In genomic region chr17:81019563-81020442, GRCh38 we compare ENCODE assay signal across 17 cellular contexts. TPM values are rescaled to one million over a fixed set of nuclear protein-coding genes. Genes with fewer than 3 reads are reported as not detected.
A peak's percentile ranks its signal among the peaks of the same experiment; 100 is the strongest.
DNase-seq lines count a peak whose midpoint lies in the region; ATAC-seq and TF ChIP-seq lines count a peak whose summit lies in the region.
"Had no signal": no experiment of that assay in that cellular context is flagged by ENCODE, and none has a peak within 500 bp of the region (broad histone marks: within the 10 kb centered on the region; RNA-seq: fewer than 3 reads in every experiment).

No MANE protein-coding gene starts in this region.

- no peaks in the 10 kb centered on the region for H3K9me3 ChIP-seq in CD8-positive, alpha-beta T cell (ENCODE audit: low read length)
- H3K9me3 ChIP-seq in iPS-15b (ENCODE audit: control insufficient read depth, insufficient read depth, low read length): no peaks in the 10 kb centered on the region
- H3K9me3 ChIP-seq: BE2C, breast epithelium, suprapubic skin had no signal

- H3K27me3 ChIP-seq in CD8-positive, alpha-beta T cell (ENCODE audit: insufficient read depth, low read length): no peaks in the 10 kb centered on the region
- H3K27me3 ChIP-seq in iPS-15b (ENCODE audit: control insufficient read depth, insufficient read depth, low read length) (no peaks in the 10 kb centered on the region), rectal smooth muscle tissue (ENCODE audit: control insufficient read depth, insufficient read depth, low read length) (no peaks in the 10 kb centered on the region)
- H3K27me3 ChIP-seq: BE2C, suprapubic skin had no signal

- H3K4me1 ChIP-seq in CD8-positive, alpha-beta T cell (ENCODE audit: insufficient read depth, low read length): peaks cover 33% of the 10 kb centered on the region
- H3K4me1 ChIP-seq in iPS-15b (ENCODE audit: control insufficient read depth, insufficient read depth, low read length) (no peaks in the 10 kb centered on the region), rectal smooth muscle tissue (ENCODE audit: control insufficient read depth, insufficient read depth, low read length) (peaks cover 13% of the 10 kb centered on the region)
- H3K4me1 ChIP-seq: BE2C had no signal

- POLR2A ChIA-PET in CD8-positive, alpha-beta T cell (lab: Charles Lee): no interaction called here
- POLR2A ChIA-PET in T-cell (lab: Charles Lee): interaction anchor here in 1 of 2 donors (0.6 kb wide), 1 partner anchor 9 kb away, joined by 6 read pairs; no protein-coding TSS in a partner anchor

- no peak for ATAC-seq in CD8-positive, alpha-beta T cell
- ATAC-seq in T-cell (replicated peaks in 1 of 4): no peak
- no peak for ATAC-seq in HG03108 (IDR thresholded peaks at IDR 0.05; ENCODE audit: unreplicated experiment)
- ATAC-seq: left lobe of liver had no signal

- no peak for TF ChIP-seq CTCF in CD8-positive, alpha-beta T cell (IDR thresholded peaks at IDR 0.05)

- H3K36me3 Mint-ChIP-seq in CD8-positive, alpha-beta T cell: peaks cover 3% of the 10 kb centered on the region
- no peaks in the 10 kb centered on the region for H3K36me3 Mint-ChIP-seq in T-cell
- H3K36me3 Mint-ChIP-seq: WTC11 had no signal

- peak overlapping the region; percentile 12 for H3K9ac ChIP-seq in iPS-15b (ENCODE audit: low read depth, low read length)
- H3K9ac ChIP-seq in rectal smooth muscle tissue (ENCODE audit: low read length): no peak overlapping the region

- peak overlapping the region; percentile 26 for H3K4me3 Mint-ChIP-seq in CD8-positive, alpha-beta T cell
- H3K4me3 Mint-ChIP-seq in T-cell: peak overlapping the region in 2 of 3 donors; percentile 13 to 37
- H3K4me3 Mint-ChIP-seq: WTC11 had no signal

- no peak overlapping the region for H3K4me3 ChIP-seq in CD8-positive, alpha-beta T cell (ENCODE audit: low read depth, low read length)
- H3K4me3 ChIP-seq in iPS-15b (ENCODE audit: low read depth, low read length) (no peak overlapping the region), rectal smooth muscle tissue (ENCODE audit: low read length) (no peak overlapping the region)
- H3K4me3 ChIP-seq: suprapubic skin had no signal

- H3K27ac ChIP-seq in CD8-positive, alpha-beta T cell (ENCODE audit: low read depth, low read length): no peak overlapping the region
- H3K27ac ChIP-seq in rectal smooth muscle tissue (ENCODE audit: low read depth, low read length): peak overlapping the region; percentile 72
- H3K27ac ChIP-seq: suprapubic skin had no signal

- peaks cover 39% of the 10 kb centered on the region for H3K4me1 Mint-ChIP-seq in CD8-positive, alpha-beta T cell (ENCODE audit: low read depth)
- peaks cover 38 to 42% (median 41%) of the 10 kb centered on the region in 3 donors for H3K4me1 Mint-ChIP-seq in T-cell

- peaks cover 5% of the 10 kb centered on the region for H3K9me3 Mint-ChIP-seq in CD8-positive, alpha-beta T cell
- peaks cover 0 to 4% (median 0%) of the 10 kb centered on the region in 3 donors for H3K9me3 Mint-ChIP-seq in T-cell

- peak overlapping the region; percentile 60 for H3K27ac Mint-ChIP-seq in CD8-positive, alpha-beta T cell
- H3K27ac Mint-ChIP-seq in T-cell: peak overlapping the region; percentile 97
- H3K27ac Mint-ChIP-seq: activated naive CD8-positive, alpha-beta T cell; WTC11 had no signal

- intact Hi-C loops in CD8-positive, alpha-beta T cell (cut with DNase I, micrococcal nuclease): no loop called here

- CTCF ChIA-PET in CD8-positive, alpha-beta T cell (lab: Charles Lee): interaction anchor here (0.6 to 2.1 kb wide), 7 partner anchors 10 to 86 kb away, joined by 3 to 11 read pairs (median 5); no protein-coding TSS in a partner anchor
- CTCF ChIA-PET in T-cell (lab: Charles Lee): interaction anchor here in 1 of 2 donors (0.6 to 0.7 kb wide), 2 partner anchors 39 to 86 kb away, joined by 5 to 6 read pairs; no protein-coding TSS in a partner anchor

- no peak for DNase-seq in CD8-positive, alpha-beta T cell
- DNase-seq in T-cell (no peak), RPMI8226 (no peak), KG1 (lab: John Stamatoyannopoulos, UW) (no peak)
- DNase-seq: effector memory CD4-positive, alpha-beta T cell; IMR-90; NCI-H1048; NCI-H774 had no signal

- no peaks in the 10 kb centered on the region for H3K36me3 ChIP-seq in CD8-positive, alpha-beta T cell (ENCODE audit: insufficient read depth, low read length)
- no peaks in the 10 kb centered on the region for H3K36me3 ChIP-seq in iPS-15b (ENCODE audit: control insufficient read depth, insufficient read depth, low read length)
- H3K36me3 ChIP-seq in rectal smooth muscle tissue (ENCODE audit: control insufficient read depth, insufficient read depth, low read length): no peaks in the 10 kb centered on the region
- H3K36me3 ChIP-seq: BE2C, breast epithelium, suprapubic skin had no signal

- no peaks in the 10 kb centered on the region for H3K27me3 Mint-ChIP-seq in CD8-positive, alpha-beta T cell (ENCODE audit: low read depth)
- no peaks in the 10 kb centered on the region for H3K27me3 Mint-ChIP-seq in T-cell
- H3K27me3 Mint-ChIP-seq: activated naive CD8-positive, alpha-beta T cell had no signal

RNA-seq across cellular contexts. Expression of gene BAIAP2, which starts 15.1 kb away (rescaled TPM):
- total RNA-seq in CD8-positive, alpha-beta T cell: 1 to 10 TPM; 8.5 to 9.1 TPM
- 10 to 100 TPM in 3 of 5 donors, 1 to 10 TPM in 2; 6.3 to 12.0 (median 10.1) TPM for total RNA-seq in T-cell

RNA-seq across cellular contexts. Expression of gene CHMP6, which starts 28.2 kb away (rescaled TPM):
- 10 to 100 TPM; 10.6 to 11.5 TPM for total RNA-seq in CD8-positive, alpha-beta T cell
- total RNA-seq in T-cell: 10 to 100 TPM; 25.0 to 48.9 (median 43.2) TPM
